In the genomic region with DNA sequence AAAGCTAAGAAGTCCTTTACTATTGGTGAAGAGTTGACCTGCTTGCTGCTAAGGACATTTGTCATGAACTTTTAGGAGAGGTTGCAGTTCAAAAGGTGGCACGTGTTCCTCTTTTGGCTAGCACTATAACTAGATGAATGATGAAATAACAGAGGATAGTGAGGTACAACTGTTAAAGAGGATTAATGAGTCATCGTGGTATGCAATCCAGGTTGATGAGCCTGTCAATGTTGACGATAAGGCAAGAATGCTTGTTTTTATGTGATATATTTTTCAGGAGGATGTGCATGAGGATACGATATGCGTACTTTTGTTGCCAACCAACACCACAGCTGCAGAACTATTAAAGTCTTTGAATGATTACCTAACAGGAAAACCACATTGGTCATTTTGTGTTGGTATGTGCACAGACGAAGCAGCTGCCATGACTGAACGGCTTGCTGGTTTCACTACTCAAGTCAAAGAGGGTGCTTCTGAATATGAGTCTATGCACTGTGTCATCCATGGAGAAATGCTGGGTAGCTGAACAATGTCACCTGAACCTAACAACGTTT, we compare ENCODE assay signal across 8 cellular contexts. TPM values are rescaled to one million over a fixed set of nuclear protein-coding genes. Genes with fewer than 3 reads are reported as not detected.
DNase-seq lines count a peak whose midpoint lies in the region; ATAC-seq lines count a peak whose summit lies in the region.

No MANE protein-coding gene starts in this region.

- ATAC-seq in HG02678 (IDR thresholded peaks at IDR 0.05; ENCODE audit: unreplicated experiment), result peak; percentile 99
- ATAC-seq in activated T-helper 17 cell treated with anti-CD3 and anti-CD28 coated beads, Interleukin-2, amount 50 U/mL, for 72 hours (replicated peaks), result peak; percentile 98

- peaks cover 21% of the 10 kb centered on the region for H3K4me1 Mint-ChIP-seq in activated T-helper 17 cell treated with anti-CD3 and anti-CD28 coated beads, Interleukin-2, amount 50 U/mL, for 72 hours

- no peaks in the 10 kb centered on the region for H3K27me3 Mint-ChIP-seq in activated T-helper 17 cell treated with anti-CD3 and anti-CD28 coated beads, Interleukin-2, amount 50 U/mL, for 72 hours

- peaks cover 8% of the 10 kb centered on the region for H3K36me3 Mint-ChIP-seq in activated T-helper 17 cell treated with anti-CD3 and anti-CD28 coated beads, Interleukin-2, amount 50 U/mL, for 72 hours (ENCODE audit: low read depth)

- H3K27ac Mint-ChIP-seq in activated T-helper 17 cell treated with anti-CD3 and anti-CD28 coated beads, Interleukin-2, amount 50 U/mL, for 72 hours, result peak overlapping the region; percentile 87

- peak overlapping the region; percentile 72 for H3K4me3 Mint-ChIP-seq in activated T-helper 17 cell treated with anti-CD3 and anti-CD28 coated beads, Interleukin-2, amount 50 U/mL, for 72 hours

- peak; percentile 41 for DNase-seq in activated T-cell treated with anti-CD3 and anti-CD28 coated beads for 48 hours (ENCODE audit: low read depth)
- no peak for DNase-seq in activated T-cell treated with anti-CD3 and anti-CD28 coated beads for 4 hours
- peak; percentile 96 for DNase-seq in NAMALWA (ENCODE audit: low spot score)
- peak; percentile 91 for DNase-seq in myocyte (ENCODE audit: low read depth)
- no peak for DNase-seq in 8988T
- DNase-seq in NCI-H187 (lab: John Stamatoyannopoulos, UW), result no peak

- H3K9me3 Mint-ChIP-seq in activated T-helper 17 cell treated with anti-CD3 and anti-CD28 coated beads, Interleukin-2, amount 50 U/mL, for 72 hours, result no peaks in the 10 kb centered on the region

RNA-seq across cellular contexts. Expression of a gene that starts 10.6 kb away (rescaled TPM):
- total RNA-seq in activated T-helper 17 cell treated with anti-CD3 and anti-CD28 coated beads, Interleukin-2, amount 50 U/mL, for 72 hours, result 10 to 100 TPM; 23.4 to 34.6 TPM
- total RNA-seq in myocyte, result 2.4 and 2.5 TPM in 2 replicates
- 0.59 TPM for polyA plus RNA-seq in myocyte (2012)

RNA-seq across cellular contexts. Expression of a gene that starts 24.5 kb away (rescaled TPM):
- under 1 TPM in 1 of 2 donors, not detected in 1; 0.50 TPM for total RNA-seq in activated T-helper 17 cell treated with anti-CD3 and anti-CD28 coated beads, Interleukin-2, amount 50 U/mL, for 72 hours
- not detected in 2 replicates for total RNA-seq in myocyte
- polyA plus RNA-seq in myocyte (2012), result 0.09 TPM

Comparison
In these comparisons a context has a peak if more than half of its experiments do, and no peak if none do; other contexts are left out.
1. DNase-seq: peak in activated T-cell treated with anti-CD3 and anti-CD28 coated beads for 48 hours (single experiment), NAMALWA (single experiment) and myocyte (single experiment); none in activated T-cell treated with anti-CD3 and anti-CD28 coated beads for 4 hours (single experiment), 8988T (single experiment) and NCI-H187 (0 of 2).